In the genomic region with DNA sequence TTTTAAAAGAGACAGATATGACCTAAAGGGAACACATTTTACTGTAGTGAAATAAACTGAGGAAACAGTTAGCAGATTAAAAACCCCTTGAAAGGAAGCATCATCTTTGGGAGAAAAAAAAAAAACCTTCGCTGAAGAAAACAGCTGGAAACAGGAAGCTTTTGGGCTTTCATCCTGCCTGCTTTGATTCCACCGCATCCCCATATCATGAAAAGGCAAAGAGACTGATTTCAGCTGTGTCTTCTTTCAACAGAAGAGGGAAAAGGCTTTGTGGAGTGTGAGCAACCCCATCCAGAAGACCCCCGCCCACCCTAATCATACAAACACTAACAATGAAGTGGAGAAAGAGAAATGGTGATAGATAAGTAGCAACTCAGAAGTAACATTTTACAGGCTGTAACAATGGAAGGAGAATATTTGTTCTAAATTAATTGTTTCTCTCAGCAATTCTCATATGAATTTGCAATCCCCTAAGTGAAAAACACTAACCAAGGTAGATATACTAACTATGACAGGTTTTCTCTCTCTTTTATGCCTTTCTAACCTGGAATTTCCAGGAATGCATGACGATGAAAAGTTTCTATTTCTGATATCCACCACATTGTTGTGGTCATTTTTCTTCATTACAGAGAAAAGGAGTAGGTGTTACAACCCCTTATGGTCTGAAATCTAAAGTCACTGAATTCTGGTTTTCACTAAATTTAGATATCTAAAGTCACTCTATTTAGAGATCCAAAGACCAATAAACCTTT, we compare ENCODE assay signal across 15 cellular contexts.
DNase-seq lines count a peak whose midpoint lies in the region; FAIRE-seq and TF ChIP-seq lines count a peak whose summit lies in the region.
"Had no signal": no experiment of that assay in that cellular context is flagged by ENCODE, and none has a peak within 500 bp of the region (broad histone marks: within the 10 kb centered on the region; RNA-seq: fewer than 3 reads in every experiment).

No MANE protein-coding gene starts in this region.

- peak overlapping the region; percentile 44 for H2AFZ ChIP-seq in ACC112 (ENCODE audit: low read length, unreplicated experiment)

- peaks cover 31% of the 10 kb centered on the region for H3K4me1 ChIP-seq in ACC112 (ENCODE audit: control insufficient read depth, insufficient read depth, low read length, unreplicated experiment)

- H3K36me3 ChIP-seq in ACC112 (ENCODE audit: insufficient read depth, low read length) = no peaks in the 10 kb centered on the region
- H3K36me3 ChIP-seq: neutrophil had no signal

- TF ChIP-seq CTCF in dorsolateral prefrontal cortex (IDR thresholded peaks at IDR 0.05 in 54 of 56, conservative IDR thresholded peaks at IDR 0.05 in 2 of 56; ENCODE audit: low read depth in 1 of 56, partially characterized antibody in 56 of 56) = no peak

- no peaks in the 10 kb centered on the region for H3K27me3 ChIP-seq in ACC112 (ENCODE audit: insufficient read depth, low read length)
- H3K27me3 ChIP-seq in dorsolateral prefrontal cortex = no peaks in the 10 kb centered on the region
- H3K27me3 ChIP-seq: neutrophil had no signal

- intact Hi-C loops in dorsolateral prefrontal cortex (cut with DNase I) = no loop called here

- H3K27ac ChIP-seq in ACC112 (ENCODE audit: low read depth, low read length) (peak overlapping the region; percentile 84), dorsolateral prefrontal cortex (peak overlapping the region in 44 of 59 donors; percentile 1 to 62 (median 25))
- H3K27ac ChIP-seq: neutrophil had no signal

- FAIRE-seq in GM12892 (lab: Jason Lieb, UNC) = no peak
- FAIRE-seq: HepG2 had no signal

- peak; percentile 14 for DNase-seq in Jurkat, Clone E6-1 (ENCODE audit: low read depth, low spot score)
- DNase-seq in dorsolateral prefrontal cortex (no peak), myocyte (ENCODE audit: low read depth) (peak; percentile 21), GM12892 (ENCODE audit: insufficient read length) (no peak), RPMI8226 (no peak), activated T-cell treated with anti-CD3 and anti-CD28 coated beads for 4 hours (no peak), NCI-H82 (lab: John Stamatoyannopoulos, UW) (no peak)
- DNase-seq: activated CD8-positive, alpha-beta memory T cell treated with anti-CD3 and anti-CD28 coated beads, Interleukin-2, amount 10 ng/mL, durations not matched to agents 7 days and 5 days; NCI-H2081 treated with DMSO at 0.1 percent for 48 hours; PC-3; stimulated activated naive CD8-positive, alpha-beta T cell treated with anti-CD3 and anti-CD28 coated beads, Interleukin-15, Interleukin-2, amounts not matched to agents 100 U/mL and 50 U/mL, for 24 hours; T-helper 9 cell had no signal

- H3K4me3 ChIP-seq in ACC112 (ENCODE audit: low read depth, low read length) = peak overlapping the region; percentile 72
- H3K4me3 ChIP-seq in Jurkat, Clone E6-1 (ENCODE audit: low read length) = no peak overlapping the region
- no peak overlapping the region for H3K4me3 ChIP-seq in dorsolateral prefrontal cortex

- H3K79me2 ChIP-seq in ACC112 (ENCODE audit: control insufficient read depth, insufficient read depth, low read length, unreplicated experiment) = peaks cover 33% of the 10 kb centered on the region

- TF ChIP-seq POLR2A in GM12892 (IDR thresholded peaks at IDR 0.05; ENCODE audit: low read depth, low read length) = no peak

Comparison
In these comparisons a context has a peak if more than half of its experiments do, and no peak if none do; other contexts are left out.
1. DNase-seq: peak in Jurkat, Clone E6-1 (single experiment) and myocyte (single experiment); none in dorsolateral prefrontal cortex (0 of 10), GM12892 (single experiment), RPMI8226 (single experiment), activated T-cell treated with anti-CD3 and anti-CD28 coated beads for 4 hours (single experiment) and NCI-H82 (single experiment).